20 cellular contexts compared by ENCODE assay signal in the genomic region with DNA sequence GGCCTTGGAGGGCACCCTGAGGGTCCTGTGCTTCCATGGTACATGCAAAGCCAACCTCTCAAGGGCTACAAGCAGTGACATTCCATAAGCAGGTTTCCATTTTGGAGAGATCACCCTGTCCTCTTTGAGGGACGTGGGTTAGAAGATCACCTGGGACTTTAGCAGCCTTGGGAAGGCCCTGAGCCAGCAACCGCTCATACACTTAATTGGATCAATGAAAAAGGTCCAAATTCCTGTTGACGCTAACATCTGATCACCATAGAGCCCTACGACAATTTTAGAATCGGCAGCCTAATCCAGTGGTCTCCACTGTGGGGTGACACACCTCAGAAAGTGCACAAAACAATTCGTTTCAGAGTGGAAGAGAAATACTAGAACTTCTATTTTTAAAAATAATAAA.
DNase-seq lines count a peak whose midpoint lies in the region; ATAC-seq and TF ChIP-seq lines count a peak whose summit lies in the region.
"Had no signal": no experiment of that assay in that cellular context is flagged by ENCODE, and none has a peak within 500 bp of the region (broad histone marks: within the 10 kb centered on the region; RNA-seq: fewer than 3 reads in every experiment).

No MANE protein-coding gene starts in this region.

- no peak overlapping the region for H3K27ac Mint-ChIP-seq in nephron progenitor cell
- H3K27ac Mint-ChIP-seq: B cell; CD4-positive, alpha-beta T cell; CD8-positive, alpha-beta T cell had no signal

- H3K4me1 Mint-ChIP-seq in nephron progenitor cell, result peaks cover 7% of the 10 kb centered on the region

- H3K27ac ChIP-seq in DND-41 (ENCODE audit: low read length) (peak overlapping the region; percentile 1; the same call in 1 of the 2 replicates), liver (ENCODE audit: low read depth in 1 of 2, low read length in 2 of 2) (peak overlapping the region in 1 of 2 donors; percentile 11)
- H3K27ac ChIP-seq: C4-2B had no signal

- peak in 1 of 2 donors; percentile 30 for TF ChIP-seq RAD21 in liver (IDR thresholded peaks at IDR 0.05)

- H3K27me3 ChIP-seq in DND-41 (ENCODE audit: insufficient read depth, low read length, poor library complexity), result no peaks in the 10 kb centered on the region
- no peaks in the 10 kb centered on the region for H3K27me3 ChIP-seq in liver (ENCODE audit: control insufficient read depth in 4 of 4, insufficient read depth in 4 of 4, low read length in 3 of 4)
- H3K27me3 ChIP-seq: BLaER1 treated with 17β-estradiol and CSF1 and Interleukin-3, amounts not matched to agents 10 nM and 100 nM had no signal

- H3K36me3 Mint-ChIP-seq in nephron progenitor cell (ENCODE audit: low read depth), result no peaks in the 10 kb centered on the region
- H3K36me3 Mint-ChIP-seq: CD8-positive, alpha-beta T cell had no signal

- H3K36me3 ChIP-seq in DND-41 (ENCODE audit: insufficient read depth, low read length) (no peaks in the 10 kb centered on the region), liver (ENCODE audit: control insufficient read depth in 4 of 4, insufficient read depth in 3 of 4, low read depth in 1 of 4, low read length in 3 of 4) (no peaks in the 10 kb centered on the region)
- H3K36me3 ChIP-seq: BLaER1 treated with 17β-estradiol and CSF1 and Interleukin-3, amounts not matched to agents 10 nM and 100 nM had no signal

- H3K9me3 ChIP-seq in DND-41 (ENCODE audit: insufficient read depth, low read length, severe bottlenecking), result no peaks in the 10 kb centered on the region
- H3K9me3 ChIP-seq in liver (ENCODE audit: control insufficient read depth in 4 of 4, low read length in 3 of 4), result no peaks in the 10 kb centered on the region

- H3K4me2 ChIP-seq in DND-41 (ENCODE audit: insufficient read depth, low read length), result no peak overlapping the region

- DNase-seq in DND-41, result no peak
- DNase-seq in left lobe of liver (ENCODE audit: low spot score), result peak; percentile 54
- DNase-seq in nephron progenitor cell, result no peak
- no peak for DNase-seq in inferior parietal cortex (ENCODE audit: extremely low spot score)
- no peak for DNase-seq in OCI-M2 (lab: John Stamatoyannopoulos, UW; ENCODE audit: unreplicated experiment)
- DNase-seq in T-helper 9 cell, result no peak
- DNase-seq: 8988T; AML-193; Caco-2; Calu3; CD4-positive, alpha-beta T cell; CD8-positive, alpha-beta T cell; DMS79 treated with DMSO at 0.1 percent for 48 hours; EL; GDM1 had no signal

- H3K4me3 ChIP-seq in DND-41 (ENCODE audit: low read depth in 1 of 2, low read length in 2 of 2) (no peak overlapping the region), liver (ENCODE audit: low read depth in 1 of 3, low read length in 3 of 3) (no peak overlapping the region)
- H3K4me3 ChIP-seq: BLaER1 treated with 17β-estradiol and CSF1 and Interleukin-3, amounts not matched to agents 10 nM and 100 nM; GM12878 had no signal

- H3K9me3 Mint-ChIP-seq in nephron progenitor cell, result no peaks in the 10 kb centered on the region
- H3K9me3 Mint-ChIP-seq: CD8-positive, alpha-beta T cell had no signal

- H2AFZ ChIP-seq in DND-41 (ENCODE audit: low read depth, low read length), result no peak overlapping the region

- TF ChIP-seq CTCF in DND-41 (IDR thresholded peaks at IDR 0.05; ENCODE audit: borderline replicate concordance, extremely low read depth, low read length, poor library complexity, severe bottlenecking), result no peak
- no peak for TF ChIP-seq CTCF in liver (IDR thresholded peaks at IDR 0.05; ENCODE audit: low read depth, low read length, missing input control)
- no peak for TF ChIP-seq CTCF in nephron progenitor cell (IDR thresholded peaks at IDR 0.05)

- H3K9ac ChIP-seq in DND-41 (ENCODE audit: low read depth, low read length), result no peak overlapping the region
- no peak overlapping the region for H3K9ac ChIP-seq in liver (ENCODE audit: low read depth in 1 of 2, low read length in 2 of 2)
- H3K9ac ChIP-seq: BLaER1 treated with 17β-estradiol and CSF1 and Interleukin-3, amounts not matched to agents 10 nM and 100 nM had no signal

- no peaks in the 10 kb centered on the region for H3K27me3 Mint-ChIP-seq in nephron progenitor cell (ENCODE audit: low read depth, poor library complexity)
- H3K27me3 Mint-ChIP-seq: B cell; CD4-positive, alpha-beta T cell had no signal

- WGBS in liver, result 44% methylated on average over 6 of the region's 6 CpGs

- H3K4me3 Mint-ChIP-seq in nephron progenitor cell, result no peak overlapping the region
- H3K4me3 Mint-ChIP-seq: B cell; CD4-positive, alpha-beta T cell; CD8-positive, alpha-beta T cell had no signal

- no peak for ATAC-seq in DND-41 (ENCODE audit: insufficient read depth, low read depth)
- peak; percentile 71 for ATAC-seq in left lobe of liver
- ATAC-seq: CD8-positive, alpha-beta T cell; GM12878 had no signal

- H3K79me2 ChIP-seq in DND-41 (ENCODE audit: insufficient read depth, low read length), result no peaks in the 10 kb centered on the region; the same call in 1 of the 2 replicates

- H3K4me1 ChIP-seq in DND-41 (ENCODE audit: insufficient read depth, low read length) (peaks cover 58% of the 10 kb centered on the region), liver (ENCODE audit: control insufficient read depth in 4 of 4, insufficient read depth in 4 of 4, low read length in 3 of 4) (peaks cover 7 to 43% (median 22%) of the 10 kb centered on the region in 4 donors)

- no peaks in the 10 kb centered on the region for H4K20me1 ChIP-seq in DND-41 (ENCODE audit: insufficient read depth, low read length)
- H4K20me1 ChIP-seq: BLaER1 treated with 17β-estradiol and CSF1 and Interleukin-3, amounts not matched to agents 10 nM and 100 nM had no signal

TF ChIP-seq in liver, 16 proteins besides CTCF, POLR2A, EP300 and RAD21:
- TF ChIP-seq RXRA (IDR thresholded peaks at IDR 0.05) (peak; percentile 8 to 21), JUND (IDR thresholded peaks at IDR 0.05) (no peak), YY1 (IDR thresholded peaks at IDR 0.05) (peak; percentile 18), SP1 (IDR thresholded peaks at IDR 0.05) (peak; percentile 43), HNF4A (conservative IDR thresholded peaks at IDR 0.05) (peak; percentile 63 to 80)
